In genomic region chrX:136584545-136584944, GRCh38 we compare ENCODE assay signal across 16 cellular contexts. TPM values are rescaled to one million over a fixed set of nuclear protein-coding genes. Genes with fewer than 3 reads are reported as not detected.
A peak's percentile ranks its signal among the peaks of the same experiment; 100 is the strongest.
DNase-seq lines count a peak whose midpoint lies in the region; ATAC-seq and TF ChIP-seq lines count a peak whose summit lies in the region.
"Had no signal": no experiment of that assay in that cellular context is flagged by ENCODE, and none has a peak within 500 bp of the region (broad histone marks: within the 10 kb centered on the region; RNA-seq: fewer than 3 reads in every experiment).

No MANE protein-coding gene starts in this region.

- DNase-seq in GM20000 (ENCODE audit: low spot score) (peak; percentile 12), natural killer cell (no peak), heart left ventricle (no peak)
- DNase-seq in activated CD4-positive, alpha-beta T cell treated with anti-CD3 and anti-CD28 coated beads, Interleukin-2, amount 10 ng/mL, durations not matched to agents 7 days and 5 days: no peak
- DNase-seq: effector CD8-positive, alpha-beta T cell; foreskin keratinocyte; H9; NCI-H1105; NCI-H345; PC-3; psoas muscle; SW 1271; testis had no signal

- H3K27ac Mint-ChIP-seq in activated CD4-positive, alpha-beta T cell treated with anti-CD3 and anti-CD28 coated beads, Interleukin-2, amount 10 ng/mL, durations not matched to agents 7 days and 5 days: peak overlapping the region; percentile 97
- peak overlapping the region; percentile 88 for H3K27ac Mint-ChIP-seq in natural killer cell
- H3K27ac Mint-ChIP-seq: H9 had no signal

- intact Hi-C loops in natural killer cell (cut with micrococcal nuclease): no loop called here
- intact Hi-C loops in heart left ventricle (cut with DNase I): no loop called here

- H3K9me3 ChIP-seq in heart left ventricle: no peaks in the 10 kb centered on the region
- H3K9me3 ChIP-seq: psoas muscle, testis had no signal

- H3K9me3 Mint-ChIP-seq in activated CD4-positive, alpha-beta T cell treated with anti-CD3 and anti-CD28 coated beads, Interleukin-2, amount 10 ng/mL, durations not matched to agents 7 days and 5 days: no peaks in the 10 kb centered on the region
- H3K9me3 Mint-ChIP-seq in natural killer cell: no peaks in the 10 kb centered on the region

- no peak overlapping the region for H3K4me3 ChIP-seq in heart left ventricle
- H3K4me3 ChIP-seq: psoas muscle, testis had no signal

- peaks cover 0 to 7% (median 0%) of the 10 kb centered on the region in 9 donors for H3K27me3 ChIP-seq in heart left ventricle
- H3K27me3 ChIP-seq: foreskin keratinocyte, testis had no signal

- no peak overlapping the region for H3K27ac ChIP-seq in heart left ventricle
- H3K27ac ChIP-seq: foreskin keratinocyte, psoas muscle, testis had no signal

- no peak for TF ChIP-seq POLR2A in heart left ventricle (IDR thresholded peaks at IDR 0.05)

- no peak overlapping the region for H3K4me3 Mint-ChIP-seq in activated CD4-positive, alpha-beta T cell treated with anti-CD3 and anti-CD28 coated beads, Interleukin-2, amount 10 ng/mL, durations not matched to agents 7 days and 5 days
- no peak overlapping the region for H3K4me3 Mint-ChIP-seq in natural killer cell
- H3K4me3 Mint-ChIP-seq: H9 had no signal

- CTCF ChIA-PET in activated CD4-positive, alpha-beta T cell treated with anti-CD3 and anti-CD28 coated beads, Interleukin-2, amount 10 ng/mL, durations not matched to agents 7 days and 5 days (lab: Charles Lee): interaction anchor here (1.1 to 1.3 kb wide), 2 partner anchors 18 to 144 kb away, joined by 3 read pairs; no protein-coding TSS in a partner anchor

- ATAC-seq in GM18502 (IDR thresholded peaks at IDR 0.05; ENCODE audit: poor library complexity, unreplicated experiment): peak; percentile 55
- ATAC-seq in natural killer cell: no peak
- no peak for ATAC-seq in GM21390 (IDR thresholded peaks at IDR 0.05; ENCODE audit: unreplicated experiment)
- no peak for ATAC-seq in heart left ventricle
- no peak for ATAC-seq in GM21825 (IDR thresholded peaks at IDR 0.05; ENCODE audit: unreplicated experiment)
- ATAC-seq: foreskin keratinocyte, PC-3, psoas muscle had no signal

- H3K36me3 ChIP-seq in heart left ventricle: no peaks in the 10 kb centered on the region

- H3K4me1 Mint-ChIP-seq in activated CD4-positive, alpha-beta T cell treated with anti-CD3 and anti-CD28 coated beads, Interleukin-2, amount 10 ng/mL, durations not matched to agents 7 days and 5 days: peaks cover 54% of the 10 kb centered on the region
- H3K4me1 Mint-ChIP-seq in natural killer cell: peaks cover 37 to 38% of the 10 kb centered on the region in 2 donors

- peaks cover 4% of the 10 kb centered on the region for H3K36me3 Mint-ChIP-seq in activated CD4-positive, alpha-beta T cell treated with anti-CD3 and anti-CD28 coated beads, Interleukin-2, amount 10 ng/mL, durations not matched to agents 7 days and 5 days (ENCODE audit: low read depth)
- H3K36me3 Mint-ChIP-seq in natural killer cell: no peaks in the 10 kb centered on the region

- WGBS in heart left ventricle, 4 donors: 41 to 76% (median 63%) methylated on average over 4 of the region's 4 CpGs

- no peaks in the 10 kb centered on the region for H3K4me1 ChIP-seq in heart left ventricle
- H3K4me1 ChIP-seq: foreskin keratinocyte, psoas muscle, testis had no signal

- POLR2A ChIA-PET in activated CD4-positive, alpha-beta T cell treated with anti-CD3 and anti-CD28 coated beads, Interleukin-2, amount 10 ng/mL, durations not matched to agents 7 days and 5 days (lab: Charles Lee): interaction anchor here (0.7 kb wide), 1 partner anchor 183 kb away, joined by 5 read pairs; no protein-coding TSS in a partner anchor

- no peaks in the 10 kb centered on the region for H3K27me3 Mint-ChIP-seq in activated CD4-positive, alpha-beta T cell treated with anti-CD3 and anti-CD28 coated beads, Interleukin-2, amount 10 ng/mL, durations not matched to agents 7 days and 5 days
- H3K27me3 Mint-ChIP-seq in natural killer cell (ENCODE audit: low read depth in 2 of 2): peaks cover 0 to 15% of the 10 kb centered on the region in 2 donors

- TF ChIP-seq CTCF in GM20000 (IDR thresholded peaks at IDR 0.05; ENCODE audit: extremely low read depth, missing control alignments) (no peak), natural killer cell (IDR thresholded peaks at IDR 0.05) (no peak), heart left ventricle (IDR thresholded peaks at IDR 0.05) (no peak)

RNA-seq across cellular contexts. Expression of gene VGLL1, which starts 52.5 kb away (rescaled TPM):
- not detected for total RNA-seq in activated CD4-positive, alpha-beta T cell treated with anti-CD3 and anti-CD28 coated beads, Interleukin-2, amount 10 ng/mL, durations not matched to agents 7 days and 5 days
- total RNA-seq in natural killer cell (not detected), heart left ventricle (under 1 TPM in 1 of 9 donors, not detected in 8; 0.62 TPM)
- polyA plus RNA-seq in heart left ventricle: not detected
- total RNA-seq: H9, psoas muscle, testis had no signal
- polyA plus RNA-seq: psoas muscle had no signal
